1 cellular context compared by ENCODE assay signal in the genomic region with DNA sequence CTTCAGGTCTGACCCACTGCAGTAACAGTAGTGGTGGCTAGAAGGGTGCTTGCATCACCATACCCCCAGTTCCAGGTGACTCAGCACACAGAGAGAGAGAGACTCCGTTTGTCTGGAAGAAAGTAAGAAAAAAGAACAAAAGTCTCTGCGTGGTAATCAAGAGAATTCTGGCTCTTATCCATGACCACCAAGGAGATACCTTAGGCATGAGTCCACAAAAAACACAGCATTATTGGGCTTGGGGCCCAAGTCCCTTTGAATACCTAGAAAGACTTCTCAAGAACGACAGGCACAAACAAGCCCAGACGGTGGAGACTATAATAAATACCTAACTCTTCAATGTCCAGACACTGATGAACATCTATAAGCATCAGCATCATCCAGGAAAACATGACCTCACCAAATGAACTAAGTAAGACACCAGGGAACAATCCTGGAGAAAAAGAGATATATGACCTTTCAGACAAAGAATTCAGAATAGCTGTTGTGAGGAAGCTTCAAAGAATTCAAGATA.
TF ChIP-seq lines count a peak whose summit lies in the region.

No MANE protein-coding gene starts in this region.

TF ChIP-seq in HCT116, 20 proteins besides CTCF, POLR2A, EP300 and RAD21 (continued from another document):
- TF ChIP-seq, protein P1, sequence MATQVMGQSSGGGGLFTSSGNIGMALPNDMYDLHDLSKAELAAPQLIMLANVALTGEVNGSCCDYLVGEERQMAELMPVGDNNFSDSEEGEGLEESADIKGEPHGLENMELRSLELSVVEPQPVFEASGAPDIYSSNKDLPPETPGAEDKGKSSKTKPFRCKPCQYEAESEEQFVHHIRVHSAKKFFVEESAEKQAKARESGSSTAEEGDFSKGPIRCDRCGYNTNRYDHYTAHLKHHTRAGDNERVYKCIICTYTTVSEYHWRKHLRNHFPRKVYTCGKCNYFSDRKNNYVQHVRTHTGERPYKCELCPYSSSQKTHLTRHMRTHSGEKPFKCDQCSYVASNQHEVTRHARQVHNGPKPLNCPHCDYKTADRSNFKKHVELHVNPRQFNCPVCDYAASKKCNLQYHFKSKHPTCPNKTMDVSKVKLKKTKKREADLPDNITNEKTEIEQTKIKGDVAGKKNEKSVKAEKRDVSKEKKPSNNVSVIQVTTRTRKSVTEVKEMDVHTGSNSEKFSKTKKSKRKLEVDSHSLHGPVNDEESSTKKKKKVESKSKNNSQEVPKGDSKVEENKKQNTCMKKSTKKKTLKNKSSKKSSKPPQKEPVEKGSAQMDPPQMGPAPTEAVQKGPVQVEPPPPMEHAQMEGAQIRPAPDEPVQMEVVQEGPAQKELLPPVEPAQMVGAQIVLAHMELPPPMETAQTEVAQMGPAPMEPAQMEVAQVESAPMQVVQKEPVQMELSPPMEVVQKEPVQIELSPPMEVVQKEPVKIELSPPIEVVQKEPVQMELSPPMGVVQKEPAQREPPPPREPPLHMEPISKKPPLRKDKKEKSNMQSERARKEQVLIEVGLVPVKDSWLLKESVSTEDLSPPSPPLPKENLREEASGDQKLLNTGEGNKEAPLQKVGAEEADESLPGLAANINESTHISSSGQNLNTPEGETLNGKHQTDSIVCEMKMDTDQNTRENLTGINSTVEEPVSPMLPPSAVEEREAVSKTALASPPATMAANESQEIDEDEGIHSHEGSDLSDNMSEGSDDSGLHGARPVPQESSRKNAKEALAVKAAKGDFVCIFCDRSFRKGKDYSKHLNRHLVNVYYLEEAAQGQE (IDR thresholded peaks at IDR 0.05; ENCODE audit: low read depth), result no peak
- no peak for TF ChIP-seq SP1 (IDR thresholded peaks at IDR 0.05; ENCODE audit: low read depth)
- TF ChIP-seq SRF (IDR thresholded peaks at IDR 0.05; ENCODE audit: low read depth), result no peak
- TF ChIP-seq JUND (IDR thresholded peaks at IDR 0.05), result peak; percentile 76
- 0 out of 2 replicates have a peak, but pooled peaks have one; percentile 20 for TF ChIP-seq POLR2AphosphoS5 (IDR thresholded peaks at IDR 0.05; ENCODE audit: low read depth, low read length)
- peak; percentile 52 for TF ChIP-seq FOSL1 (IDR thresholded peaks at IDR 0.05; ENCODE audit: low read depth)
